Comparison of ENCODE assay signal across 9 cellular contexts in genomic region chr15:39453500-39454073, GRCh38.
DNase-seq lines count a peak whose midpoint lies in the region; ATAC-seq, FAIRE-seq and TF ChIP-seq lines count a peak whose summit lies in the region.
"Had no signal": no experiment of that assay in that cellular context is flagged by ENCODE, and none has a peak within 500 bp of the region (broad histone marks: within the 10 kb centered on the region; RNA-seq: fewer than 3 reads in every experiment).

No MANE protein-coding gene starts in this region.

- no peaks in the 10 kb centered on the region for H3K9me3 ChIP-seq in K562 (replicated peaks; ENCODE audit: control insufficient read depth, insufficient read depth, low read depth, low read length)

- H3K27me3 ChIP-seq in K562 (ENCODE audit: control insufficient read depth in 2 of 2, insufficient read depth in 2 of 2, low read length in 2 of 2), result no peaks in the 10 kb centered on the region; a peak in 1 of 5 replicates
- H3K27me3 ChIP-seq in mesendoderm (ENCODE audit: insufficient read depth, low read length, poor library complexity), result no peaks in the 10 kb centered on the region

- H2AK5ac ChIP-seq in mesendoderm (ENCODE audit: low read length), result no peak overlapping the region

- H2BK15ac ChIP-seq in mesendoderm (replicated peaks; ENCODE audit: low read depth), result no peak overlapping the region

- H2AFZ ChIP-seq in K562 (ENCODE audit: low read depth, low read length), result peak overlapping the region; percentile 60

- in situ Hi-C loops in K562 (cut with MboI), result no loop called here

- TF ChIP-seq EP300 in K562 (IDR thresholded peaks at IDR 0.05; ENCODE audit: low read length), result no peak

- peaks cover 3% of the 10 kb centered on the region for H3K9me3 Mint-ChIP-seq in activated T-helper 1 cell treated with anti-CD3 and anti-CD28 coated beads, Interleukin-12 subunit alpha, Interleukin-12 subunit beta, Interleukin-2, Interleukin-4 antibody, amounts not matched to agents 30 ng/mL and 10 ng/mL and 1 ng/mL, durations not matched to agents 14 hours and 24 hours and 36 hours

- H3K23ac ChIP-seq in mesendoderm (ENCODE audit: low read length), result no peak overlapping the region

- H4K20me1 ChIP-seq in K562 (replicated peaks; ENCODE audit: control insufficient read depth, insufficient read depth, low read length), result no peaks in the 10 kb centered on the region

- DNase-seq in K562 (ENCODE audit: extremely low read depth in 1 of 4, low spot score in 3 of 4), result no peak
- no peak for DNase-seq in mesendoderm
- DNase-seq in activated T-helper 1 cell treated with anti-CD3 and anti-CD28 coated beads, Interleukin-12 subunit alpha, Interleukin-12 subunit beta, Interleukin-2, Interleukin-4 antibody, amounts not matched to agents 30 ng/mL and 10 ng/mL and 1 ng/mL, durations not matched to agents 14 hours and 24 hours and 36 hours (ENCODE audit: low spot score), result no peak
- DNase-seq in NCI-H187 (lab: John Stamatoyannopoulos, UW), result no peak
- DNase-seq in EL, result no peak
- DNase-seq: erythroblast had no signal

- peaks cover 8% of the 10 kb centered on the region for H3K4me1 Mint-ChIP-seq in activated T-helper 1 cell treated with anti-CD3 and anti-CD28 coated beads, Interleukin-12 subunit alpha, Interleukin-12 subunit beta, Interleukin-2, Interleukin-4 antibody, amounts not matched to agents 30 ng/mL and 10 ng/mL and 1 ng/mL, durations not matched to agents 14 hours and 24 hours and 36 hours (ENCODE audit: low read depth)

- BruUV-seq in K562 (replicated peaks; lab: Mats Ljungman, UMichigan), result no TSS peak

- H3K36me3 ChIP-seq in K562 (ENCODE audit: control insufficient read depth, insufficient read depth, low read length) (no peaks in the 10 kb centered on the region), mesendoderm (ENCODE audit: control insufficient read depth, insufficient read depth, low read length) (no peaks in the 10 kb centered on the region)

- CTCF ChIA-PET in K562 (lab: Yijun Ruan, JAX; ENCODE audit: low intra/inter-chr PET ratio), result no interaction called here

- H2BK5ac ChIP-seq in mesendoderm (ENCODE audit: low read length), result no peak overlapping the region

- H3K9ac ChIP-seq in K562 (ENCODE audit: insufficient read depth in 1 of 2, low read depth in 2 of 2, low read length in 2 of 2), result no peak overlapping the region
- H3K9ac ChIP-seq in mesendoderm (ENCODE audit: low read length), result no peak overlapping the region

- no peak overlapping the region for H3K4ac ChIP-seq in mesendoderm (ENCODE audit: low read depth, low read length)

- POLR2A ChIA-PET in K562 (lab: Yijun Ruan, JAX), result interaction anchor here (1.3 kb wide), 1 partner anchor 15 kb away, joined by 4 read pairs; no protein-coding TSS in a partner anchor

- no peak overlapping the region for H3K18ac ChIP-seq in mesendoderm (ENCODE audit: low read length)

- H3K9me1 ChIP-seq in K562 (ENCODE audit: control insufficient read depth, insufficient read depth, low read length), result no peaks in the 10 kb centered on the region

- no peak overlapping the region for H3K27ac Mint-ChIP-seq in activated T-helper 1 cell treated with anti-CD3 and anti-CD28 coated beads, Interleukin-12 subunit alpha, Interleukin-12 subunit beta, Interleukin-2, Interleukin-4 antibody, amounts not matched to agents 30 ng/mL and 10 ng/mL and 1 ng/mL, durations not matched to agents 14 hours and 24 hours and 36 hours

- H3K4me3 ChIP-seq in K562 (no peak overlapping the region), mesendoderm (ENCODE audit: low read length) (no peak overlapping the region)

- H3K36me3 Mint-ChIP-seq in activated T-helper 1 cell treated with anti-CD3 and anti-CD28 coated beads, Interleukin-12 subunit alpha, Interleukin-12 subunit beta, Interleukin-2, Interleukin-4 antibody, amounts not matched to agents 30 ng/mL and 10 ng/mL and 1 ng/mL, durations not matched to agents 14 hours and 24 hours and 36 hours (ENCODE audit: low read depth), result no peaks in the 10 kb centered on the region

- H3K79me1 ChIP-seq in mesendoderm (ENCODE audit: low read length), result no peaks in the 10 kb centered on the region

- ATAC-seq in GM18498 (IDR thresholded peaks at IDR 0.05; ENCODE audit: unreplicated experiment), result peak; percentile 78
- ATAC-seq in GM19468 (IDR thresholded peaks at IDR 0.05; ENCODE audit: extremely low read depth, unreplicated experiment), result peak; percentile 68
- peak; percentile 75 for ATAC-seq in HG03460 (IDR thresholded peaks at IDR 0.05; ENCODE audit: unreplicated experiment)
- ATAC-seq in K562, result no peak

- H4K5ac ChIP-seq in mesendoderm (ENCODE audit: low read length), result no peak overlapping the region

- H4K8ac ChIP-seq in mesendoderm (ENCODE audit: low read depth, low read length), result no peak overlapping the region

- TF ChIP-seq CTCF in K562 (IDR thresholded peaks at IDR 0.05 in 2 of 3, conservative IDR thresholded peaks at IDR 0.05 in 1 of 3; ENCODE audit: insufficient read depth in 2 of 3, low read depth in 1 of 3, low read length in 3 of 3), result no peak

- H3K27me3 Mint-ChIP-seq in activated T-helper 1 cell treated with anti-CD3 and anti-CD28 coated beads, Interleukin-12 subunit alpha, Interleukin-12 subunit beta, Interleukin-2, Interleukin-4 antibody, amounts not matched to agents 30 ng/mL and 10 ng/mL and 1 ng/mL, durations not matched to agents 14 hours and 24 hours and 36 hours (ENCODE audit: insufficient read depth), result peaks cover 6% of the 10 kb centered on the region

- no peak overlapping the region for H3K56ac ChIP-seq in mesendoderm (ENCODE audit: low read length)

- FAIRE-seq in K562 (lab: Jason Lieb, UNC), result no peak

- H3K4me1 ChIP-seq in K562 (replicated peaks in 1 of 2; ENCODE audit: control insufficient read depth in 2 of 2, insufficient read depth in 2 of 2, low read length in 2 of 2), result peaks cover 0 to 15% of the 10 kb centered on the region in 2 experiments; a peak in 3 of 5 replicates
- H3K4me1 ChIP-seq in mesendoderm (ENCODE audit: control insufficient read depth, low read depth, low read length), result no peaks in the 10 kb centered on the region

- H3K4me2 ChIP-seq in K562 (ENCODE audit: insufficient read depth, low read length), result no peak overlapping the region
- H3K4me2 ChIP-seq in mesendoderm (ENCODE audit: low read length), result no peak overlapping the region

- H3K4me3 Mint-ChIP-seq in activated T-helper 1 cell treated with anti-CD3 and anti-CD28 coated beads, Interleukin-12 subunit alpha, Interleukin-12 subunit beta, Interleukin-2, Interleukin-4 antibody, amounts not matched to agents 30 ng/mL and 10 ng/mL and 1 ng/mL, durations not matched to agents 14 hours and 24 hours and 36 hours, result no peak overlapping the region

- no peak for TF ChIP-seq RAD21 in K562 (CRISPR knock-in tag; conservative IDR thresholded peaks at IDR 0.05 in 1 of 2, IDR thresholded peaks at IDR 0.05 in 1 of 2)

- no peaks in the 10 kb centered on the region for H3K79me2 ChIP-seq in K562 (ENCODE audit: control insufficient read depth, insufficient read depth, low read length)
- H3K79me2 ChIP-seq in mesendoderm (ENCODE audit: control insufficient read depth, insufficient read depth, low read length), result no peaks in the 10 kb centered on the region

- intact Hi-C loops in K562 (cut with micrococcal nuclease), result loop anchor here (10.0 kb wide), 2 partner anchors 61 to 111 kb away; no protein-coding TSS in a partner anchor
- intact Hi-C loops in activated T-helper 1 cell treated with anti-CD3 and anti-CD28 coated beads, Interleukin-12 subunit alpha, Interleukin-12 subunit beta, Interleukin-2, Interleukin-4 antibody, amounts not matched to agents 30 ng/mL and 10 ng/mL and 1 ng/mL, durations not matched to agents 14 hours and 24 hours and 36 hours (cut with micrococcal nuclease), result no loop called here

- H3K27ac ChIP-seq in K562 (ENCODE audit: extremely low read depth, low read depth, low read length) (no peak overlapping the region), mesendoderm (ENCODE audit: low read depth, low read length) (no peak overlapping the region)

- TF ChIP-seq POLR2A in K562 (conservative IDR thresholded peaks at IDR 0.05), result no peak

- 10% methylated on average over 6 of the region's 6 CpGs for WGBS in K562 (ENCODE audit: insufficient coverage, low coverage, missing lambda C conversion rate)
- no CpG with 5 or more reads among the region's 6 CpGs for WGBS in mesendoderm (ENCODE audit: extremely low coverage, insufficient coverage, low lambda C conversion rate)

- no peak overlapping the region for H2BK120ac ChIP-seq in mesendoderm (ENCODE audit: low read depth, low read length)

TF ChIP-seq in K562, 482 proteins besides CTCF, POLR2A, EP300 and RAD21 (continues in another document):
- TF ChIP-seq MAFG (tag; conservative IDR thresholded peaks at IDR 0.05) (peak; percentile 92), MAFF (IDR thresholded peaks at IDR 0.05; ENCODE audit: low read length) (peak; percentile 94), PTBP1 (IDR thresholded peaks at IDR 0.05; ENCODE audit: low read depth, low read length) (no peak), CCAR2 (IDR thresholded peaks at IDR 0.05; ENCODE audit: low read depth, low read length) (no peak), C11orf30 (IDR thresholded peaks at IDR 0.05; ENCODE audit: low read depth) (peak; percentile 91), NFE2 (IDR thresholded peaks at IDR 0.05; ENCODE audit: low read depth) (peak; percentile 20; the same call in 1 of the 2 replicates)
- TF ChIP-seq, protein P1, sequence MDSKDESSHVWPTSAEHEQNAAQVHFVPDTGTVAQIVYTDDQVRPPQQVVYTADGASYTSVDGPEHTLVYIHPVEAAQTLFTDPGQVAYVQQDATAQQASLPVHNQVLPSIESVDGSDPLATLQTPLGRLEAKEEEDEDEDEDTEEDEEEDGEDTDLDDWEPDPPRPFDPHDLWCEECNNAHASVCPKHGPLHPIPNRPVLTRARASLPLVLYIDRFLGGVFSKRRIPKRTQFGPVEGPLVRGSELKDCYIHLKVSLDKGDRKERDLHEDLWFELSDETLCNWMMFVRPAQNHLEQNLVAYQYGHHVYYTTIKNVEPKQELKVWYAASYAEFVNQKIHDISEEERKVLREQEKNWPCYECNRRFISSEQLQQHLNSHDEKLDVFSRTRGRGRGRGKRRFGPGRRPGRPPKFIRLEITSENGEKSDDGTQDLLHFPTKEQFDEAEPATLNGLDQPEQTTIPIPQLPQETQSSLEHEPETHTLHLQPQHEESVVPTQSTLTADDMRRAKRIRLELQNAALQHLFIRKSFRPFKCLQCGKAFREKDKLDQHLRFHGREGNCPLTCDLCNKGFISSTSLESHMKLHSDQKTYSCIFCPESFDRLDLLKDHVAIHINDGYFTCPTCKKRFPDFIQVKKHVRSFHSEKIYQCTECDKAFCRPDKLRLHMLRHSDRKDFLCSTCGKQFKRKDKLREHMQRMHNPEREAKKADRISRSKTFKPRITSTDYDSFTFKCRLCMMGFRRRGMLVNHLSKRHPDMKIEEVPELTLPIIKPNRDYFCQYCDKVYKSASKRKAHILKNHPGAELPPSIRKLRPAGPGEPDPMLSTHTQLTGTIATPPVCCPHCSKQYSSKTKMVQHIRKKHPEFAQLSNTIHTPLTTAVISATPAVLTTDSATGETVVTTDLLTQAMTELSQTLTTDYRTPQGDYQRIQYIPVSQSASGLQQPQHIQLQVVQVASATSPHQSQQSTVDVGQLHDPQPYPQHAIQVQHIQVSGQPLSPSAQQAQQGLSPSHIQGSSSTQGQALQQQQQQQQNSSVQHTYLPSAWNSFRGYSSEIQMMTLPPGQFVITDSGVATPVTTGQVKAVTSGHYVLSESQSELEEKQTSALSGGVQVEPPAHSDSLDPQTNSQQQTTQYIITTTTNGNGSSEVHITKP (IDR thresholded peaks at IDR 0.05; ENCODE audit: partially characterized antibody), result no peak
